ENCODE assay signal across 2 cellular contexts in genomic region chr5:58986281-58986680, GRCh38.
TF ChIP-seq lines count a peak whose summit lies in the region.

No MANE protein-coding gene starts in this region.

TF ChIP-seq in GM23338, 12 proteins besides CTCF, POLR2A, EP300 and RAD21 (continued from another document):
- TF ChIP-seq, protein P1, sequence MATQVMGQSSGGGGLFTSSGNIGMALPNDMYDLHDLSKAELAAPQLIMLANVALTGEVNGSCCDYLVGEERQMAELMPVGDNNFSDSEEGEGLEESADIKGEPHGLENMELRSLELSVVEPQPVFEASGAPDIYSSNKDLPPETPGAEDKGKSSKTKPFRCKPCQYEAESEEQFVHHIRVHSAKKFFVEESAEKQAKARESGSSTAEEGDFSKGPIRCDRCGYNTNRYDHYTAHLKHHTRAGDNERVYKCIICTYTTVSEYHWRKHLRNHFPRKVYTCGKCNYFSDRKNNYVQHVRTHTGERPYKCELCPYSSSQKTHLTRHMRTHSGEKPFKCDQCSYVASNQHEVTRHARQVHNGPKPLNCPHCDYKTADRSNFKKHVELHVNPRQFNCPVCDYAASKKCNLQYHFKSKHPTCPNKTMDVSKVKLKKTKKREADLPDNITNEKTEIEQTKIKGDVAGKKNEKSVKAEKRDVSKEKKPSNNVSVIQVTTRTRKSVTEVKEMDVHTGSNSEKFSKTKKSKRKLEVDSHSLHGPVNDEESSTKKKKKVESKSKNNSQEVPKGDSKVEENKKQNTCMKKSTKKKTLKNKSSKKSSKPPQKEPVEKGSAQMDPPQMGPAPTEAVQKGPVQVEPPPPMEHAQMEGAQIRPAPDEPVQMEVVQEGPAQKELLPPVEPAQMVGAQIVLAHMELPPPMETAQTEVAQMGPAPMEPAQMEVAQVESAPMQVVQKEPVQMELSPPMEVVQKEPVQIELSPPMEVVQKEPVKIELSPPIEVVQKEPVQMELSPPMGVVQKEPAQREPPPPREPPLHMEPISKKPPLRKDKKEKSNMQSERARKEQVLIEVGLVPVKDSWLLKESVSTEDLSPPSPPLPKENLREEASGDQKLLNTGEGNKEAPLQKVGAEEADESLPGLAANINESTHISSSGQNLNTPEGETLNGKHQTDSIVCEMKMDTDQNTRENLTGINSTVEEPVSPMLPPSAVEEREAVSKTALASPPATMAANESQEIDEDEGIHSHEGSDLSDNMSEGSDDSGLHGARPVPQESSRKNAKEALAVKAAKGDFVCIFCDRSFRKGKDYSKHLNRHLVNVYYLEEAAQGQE (IDR thresholded peaks at IDR 0.05; ENCODE audit: unreplicated experiment): no peak
- TF ChIP-seq EZH2 (IDR thresholded peaks at IDR 0.05; ENCODE audit: low read depth, unreplicated experiment): no peak

TF ChIP-seq in WTC11, 78 proteins besides CTCF, POLR2A, EP300 and RAD21 (continued from another document):
- TF ChIP-seq ZNF425 (CRISPR knock-in tag; conservative IDR thresholded peaks at IDR 0.05) (no peak), ATF1 (CRISPR knock-in tag; IDR thresholded peaks at IDR 0.05) (no peak), HMGXB4 (CRISPR knock-in tag; IDR thresholded peaks at IDR 0.05) (no peak), NFATC4 (CRISPR knock-in tag; IDR thresholded peaks at IDR 0.05) (no peak), ZNF423 (CRISPR knock-in tag; IDR thresholded peaks at IDR 0.05) (no peak), CDX4 (CRISPR knock-in tag; IDR thresholded peaks at IDR 0.05; ENCODE audit: borderline replicate concordance) (no peak), KAT7 (CRISPR knock-in tag; IDR thresholded peaks at IDR 0.05; ENCODE audit: borderline replicate concordance) (no peak), ZNF512 (CRISPR knock-in tag; IDR thresholded peaks at IDR 0.05; ENCODE audit: borderline replicate concordance) (no peak), SOX15 (CRISPR knock-in tag; IDR thresholded peaks at IDR 0.05) (no peak), ETV6 (CRISPR knock-in tag; IDR thresholded peaks at IDR 0.05) (no peak), FOXP1 (CRISPR knock-in tag; IDR thresholded peaks at IDR 0.05; ENCODE audit: borderline replicate concordance) (no peak)
- TF ChIP-seq, protein P2, sequence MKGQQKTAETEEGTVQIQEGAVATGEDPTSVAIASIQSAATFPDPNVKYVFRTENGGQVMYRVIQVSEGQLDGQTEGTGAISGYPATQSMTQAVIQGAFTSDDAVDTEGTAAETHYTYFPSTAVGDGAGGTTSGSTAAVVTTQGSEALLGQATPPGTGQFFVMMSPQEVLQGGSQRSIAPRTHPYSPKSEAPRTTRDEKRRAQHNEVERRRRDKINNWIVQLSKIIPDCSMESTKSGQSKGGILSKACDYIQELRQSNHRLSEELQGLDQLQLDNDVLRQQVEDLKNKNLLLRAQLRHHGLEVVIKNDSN (CRISPR knock-in tag; IDR thresholded peaks at IDR 0.05): no peak
- TF ChIP-seq, protein P3, sequence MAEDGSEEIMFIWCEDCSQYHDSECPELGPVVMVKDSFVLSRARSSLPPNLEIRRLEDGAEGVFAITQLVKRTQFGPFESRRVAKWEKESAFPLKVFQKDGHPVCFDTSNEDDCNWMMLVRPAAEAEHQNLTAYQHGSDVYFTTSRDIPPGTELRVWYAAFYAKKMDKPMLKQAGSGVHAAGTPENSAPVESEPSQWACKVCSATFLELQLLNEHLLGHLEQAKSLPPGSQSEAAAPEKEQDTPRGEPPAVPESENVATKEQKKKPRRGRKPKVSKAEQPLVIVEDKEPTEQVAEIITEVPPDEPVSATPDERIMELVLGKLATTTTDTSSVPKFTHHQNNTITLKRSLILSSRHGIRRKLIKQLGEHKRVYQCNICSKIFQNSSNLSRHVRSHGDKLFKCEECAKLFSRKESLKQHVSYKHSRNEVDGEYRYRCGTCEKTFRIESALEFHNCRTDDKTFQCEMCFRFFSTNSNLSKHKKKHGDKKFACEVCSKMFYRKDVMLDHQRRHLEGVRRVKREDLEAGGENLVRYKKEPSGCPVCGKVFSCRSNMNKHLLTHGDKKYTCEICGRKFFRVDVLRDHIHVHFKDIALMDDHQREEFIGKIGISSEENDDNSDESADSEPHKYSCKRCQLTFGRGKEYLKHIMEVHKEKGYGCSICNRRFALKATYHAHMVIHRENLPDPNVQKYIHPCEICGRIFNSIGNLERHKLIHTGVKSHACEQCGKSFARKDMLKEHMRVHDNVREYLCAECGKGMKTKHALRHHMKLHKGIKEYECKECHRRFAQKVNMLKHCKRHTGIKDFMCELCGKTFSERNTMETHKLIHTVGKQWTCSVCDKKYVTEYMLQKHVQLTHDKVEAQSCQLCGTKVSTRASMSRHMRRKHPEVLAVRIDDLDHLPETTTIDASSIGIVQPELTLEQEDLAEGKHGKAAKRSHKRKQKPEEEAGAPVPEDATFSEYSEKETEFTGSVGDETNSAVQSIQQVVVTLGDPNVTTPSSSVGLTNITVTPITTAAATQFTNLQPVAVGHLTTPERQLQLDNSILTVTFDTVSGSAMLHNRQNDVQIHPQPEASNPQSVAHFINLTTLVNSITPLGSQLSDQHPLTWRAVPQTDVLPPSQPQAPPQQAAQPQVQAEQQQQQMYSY (CRISPR knock-in tag; IDR thresholded peaks at IDR 0.05): no peak
